26 cellular contexts compared by ENCODE assay signal in the genomic region with DNA sequence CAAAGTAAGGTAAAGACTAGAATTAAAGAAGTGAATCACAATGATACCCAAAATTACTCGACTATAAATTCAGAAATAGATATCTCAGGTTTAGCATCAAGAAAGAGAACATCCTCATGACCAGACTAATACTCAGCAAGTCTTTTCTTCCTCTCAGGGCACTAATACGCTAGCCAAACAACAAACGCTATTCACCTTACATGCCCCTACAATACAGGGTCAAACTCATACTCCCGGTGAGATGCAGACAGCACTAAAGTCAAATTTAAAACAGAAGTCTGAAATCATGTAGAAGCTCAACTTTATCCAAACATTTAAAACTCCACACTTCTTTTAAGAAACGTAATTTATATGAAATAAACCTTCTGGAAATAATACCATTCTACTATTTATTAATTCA. TPM values are rescaled to one million over a fixed set of nuclear protein-coding genes. Genes with fewer than 3 reads are reported as not detected.
A peak's percentile ranks its signal among the peaks of the same experiment; 100 is the strongest.
DNase-seq lines count a peak whose midpoint lies in the region; ATAC-seq, FAIRE-seq and TF ChIP-seq lines count a peak whose summit lies in the region.
"Had no signal": no experiment of that assay in that cellular context is flagged by ENCODE, and none has a peak within 500 bp of the region (broad histone marks: within the 10 kb centered on the region; RNA-seq: fewer than 3 reads in every experiment).

No MANE protein-coding gene starts in this region.

- H3K4me3 Mint-ChIP-seq in osteocyte (ENCODE audit: unreplicated experiment): no peak overlapping the region
- H3K4me3 Mint-ChIP-seq: activated B cell treated with CpG ODN at 0.5 μM for 24 hours; activated CD8-positive, alpha-beta T cell treated with anti-CD3 and anti-CD28 coated beads for 36 hours; neural progenitor cell had no signal

- POLR2A ChIA-PET in HepG2 (lab: Yijun Ruan, JAX): no interaction called here

- H3K9me3 Mint-ChIP-seq in osteocyte (ENCODE audit: unreplicated experiment): no peaks in the 10 kb centered on the region
- H3K9me3 Mint-ChIP-seq: activated B cell treated with CpG ODN at 0.5 μM for 24 hours; activated CD8-positive, alpha-beta T cell treated with anti-CD3 and anti-CD28 coated beads for 36 hours; IgD-negative memory B cell; neural progenitor cell had no signal

- BruUV-seq in HepG2 (replicated peaks; lab: Mats Ljungman, UMichigan): no TSS peak

- peak overlapping the region; percentile 11 for H3K27ac ChIP-seq in HepG2 (ENCODE audit: extremely low read length, insufficient read depth, low read length)
- no peak overlapping the region for H3K27ac ChIP-seq in right lobe of liver
- peak overlapping the region in 3 of 4 donors; percentile 34 to 58 (median 46) for H3K27ac ChIP-seq in esophagus muscularis mucosa (replicated peaks in 1 of 4)
- H3K27ac ChIP-seq: C4-2B, HL-60, neural progenitor cell, prostate gland had no signal

- TF ChIP-seq EP300 in HepG2 (IDR thresholded peaks at IDR 0.05; ENCODE audit: low read depth in 2 of 2, low read length in 2 of 2): no peak
- no peak for TF ChIP-seq EP300 in HepG2 (CRISPR knock-in tag; IDR thresholded peaks at IDR 0.05; ENCODE audit: borderline replicate concordance)
- no peak for TF ChIP-seq EP300 in esophagus muscularis mucosa (IDR thresholded peaks at IDR 0.05)

- in situ Hi-C loops in HepG2 (cut with HindIII; ENCODE audit: extremely low pct_ligation_motif_present, low pct_unique_long_range_greater_than_20kb) (no loop called here), GM13976 (cut with MboI; ENCODE audit: low sequenced_read_pairs, unreplicated experiment) (no loop called here)

- no peak for TF ChIP-seq POLR2A in HepG2 (IDR thresholded peaks at IDR 0.05; ENCODE audit: insufficient read depth in 1 of 2, low read depth in 2 of 2, low read length in 2 of 2)
- no peak for TF ChIP-seq POLR2A in right lobe of liver (IDR thresholded peaks at IDR 0.05)
- no peak for TF ChIP-seq POLR2A in esophagus muscularis mucosa (IDR thresholded peaks at IDR 0.05; ENCODE audit: low read depth)

- H4K20me1 ChIP-seq in HepG2 (ENCODE audit: insufficient read depth, low read length): peaks cover 2% of the 10 kb centered on the region; the same call in 1 of the 2 replicates

- peaks cover 88% of the 10 kb centered on the region for H3K4me1 Mint-ChIP-seq in osteocyte (ENCODE audit: unreplicated experiment)

- H2AFZ ChIP-seq in HepG2 (ENCODE audit: low read length): no peak overlapping the region
- H2AFZ ChIP-seq: neural progenitor cell had no signal

- H3K4me3 ChIP-seq in HepG2 (replicated peaks in 1 of 3; ENCODE audit: insufficient read depth in 1 of 3, low read depth in 2 of 3, low read length in 3 of 3) (no peak overlapping the region; a peak in 1 of 6 replicates), right lobe of liver (no peak overlapping the region), esophagus muscularis mucosa (no peak overlapping the region)
- H3K4me3 ChIP-seq: neural progenitor cell, prostate gland had no signal

- ATAC-seq in HepG2 (no peak), right lobe of liver (no peak), HG02763 (IDR thresholded peaks at IDR 0.05; ENCODE audit: unreplicated experiment) (no peak)
- ATAC-seq: activated CD8-positive, alpha-beta T cell treated with anti-CD3 and anti-CD28 coated beads for 36 hours had no signal

- WGBS in HepG2 (ENCODE audit: low lambda C conversion rate): 65% methylated on average over 5 of the region's 5 CpGs
- 49% methylated on average over 5 of the region's 5 CpGs for WGBS in right lobe of liver (ENCODE audit: insufficient coverage, low coverage, low lambda C conversion rate, missing lambda C conversion rate)
- 63% methylated on average over 5 of the region's 5 CpGs for WGBS in esophagus muscularis mucosa

- TF ChIP-seq RAD21 in HepG2 (CRISPR knock-in tag; IDR thresholded peaks at IDR 0.05): no peak

- intact Hi-C loops in HepG2 (cut with micrococcal nuclease; ENCODE audit: unreplicated experiment) (no loop called here), right lobe of liver (cut with DNase I) (no loop called here), esophagus muscularis mucosa (cut with DNase I) (no loop called here)

- peak overlapping the region; percentile 41; the same call in 1 of the 2 replicates for H3K4me2 ChIP-seq in HepG2 (ENCODE audit: low read depth, low read length)
- H3K4me2 ChIP-seq: neural progenitor cell had no signal

- no peaks in the 10 kb centered on the region for H3K27me3 Mint-ChIP-seq in osteocyte (ENCODE audit: unreplicated experiment)
- H3K27me3 Mint-ChIP-seq: activated B cell treated with CpG ODN at 0.5 μM for 24 hours; activated CD8-positive, alpha-beta T cell treated with anti-CD3 and anti-CD28 coated beads for 36 hours; IgD-negative memory B cell had no signal

- no peak overlapping the region for H3K9ac ChIP-seq in HepG2 (ENCODE audit: insufficient read depth, low read depth, low read length)
- H3K9ac ChIP-seq: neural progenitor cell had no signal

- no peak for FAIRE-seq in HepG2 (lab: Jason Lieb, UNC)
- no peak for FAIRE-seq in D721Med (lab: Jason Lieb, UNC)
- FAIRE-seq: keratinocyte had no signal

- no peaks in the 10 kb centered on the region; a peak in 2 of 5 replicates for H3K27me3 ChIP-seq in HepG2 (ENCODE audit: control insufficient read depth in 1 of 2, insufficient read depth in 2 of 2, low read length in 2 of 2)
- no peaks in the 10 kb centered on the region for H3K27me3 ChIP-seq in right lobe of liver
- H3K27me3 ChIP-seq in esophagus muscularis mucosa: no peaks in the 10 kb centered on the region
- H3K27me3 ChIP-seq: neural progenitor cell had no signal

- H3K27ac Mint-ChIP-seq in osteocyte (ENCODE audit: unreplicated experiment): peak overlapping the region; percentile 85
- H3K27ac Mint-ChIP-seq: activated B cell treated with CpG ODN at 0.5 μM for 24 hours; activated CD8-positive, alpha-beta T cell treated with anti-CD3 and anti-CD28 coated beads for 36 hours; neural progenitor cell had no signal

- CTCF ChIA-PET in HepG2 (lab: Yijun Ruan, JAX; ENCODE audit: low intra/inter-chr PET ratio, low total read pairs): no interaction called here

- peaks cover 92% of the 10 kb centered on the region for H3K79me2 ChIP-seq in HepG2 (ENCODE audit: insufficient read depth, low read length)

- no peak for DNase-seq in HepG2 (ENCODE audit: low spot score)
- no peak for DNase-seq in right lobe of liver
- DNase-seq in esophagus muscularis mucosa (ENCODE audit: extremely low spot score): no peak
- DNase-seq in osteocyte (ENCODE audit: extremely low spot score, unreplicated experiment): no peak
- DNase-seq in GM13976 (ENCODE audit: low spot score): no peak
- no peak for DNase-seq in D721Med (ENCODE audit: insufficient read length, low spot score)
- no peak for DNase-seq in NCI-H2171 (lab: John Stamatoyannopoulos, UW)
- DNase-seq: ACHN; activated B cell treated with CpG ODN at 0.5 μM for 24 hours; activated CD8-positive, alpha-beta T cell treated with anti-CD3 and anti-CD28 coated beads for 36 hours; activated naive CD4-positive, alpha-beta T cell; caudate nucleus; erythroblast; foreskin melanocyte; midbrain; NCI-H1694; NCI-H748 treated with DMSO at 0.1 percent for 48 hours; stimulated activated CD4-positive, alpha-beta T cell treated with anti-CD3 and anti-CD28 coated beads, Interleukin-12 subunit alpha, Interleukin-12 subunit beta, amount 100 ng/mL, for 4 hours; stimulated activated CD8-positive, alpha-beta memory T cell treated with anti-CD3 and anti-CD28 coated beads, Interleukin-4, amount 100 ng/mL, for 48 hours had no signal

- H3K9me3 ChIP-seq in HepG2 (ENCODE audit: low read length) (no peaks in the 10 kb centered on the region), right lobe of liver (no peaks in the 10 kb centered on the region), esophagus muscularis mucosa (no peaks in the 10 kb centered on the region)
- H3K9me3 ChIP-seq: prostate gland had no signal

- H3K36me3 Mint-ChIP-seq in osteocyte (ENCODE audit: unreplicated experiment): peaks cover 8% of the 10 kb centered on the region

- H3K4me1 ChIP-seq in HepG2 (ENCODE audit: insufficient read depth, low read length) (peaks cover 86% of the 10 kb centered on the region), right lobe of liver (peaks cover 0 to 26% (median 5%) of the 10 kb centered on the region in 4 donors), esophagus muscularis mucosa (peaks cover 72 to 98% (median 85%) of the 10 kb centered on the region in 4 donors)

- TF ChIP-seq CTCF in HepG2 (CRISPR knock-in tag; IDR thresholded peaks at IDR 0.05) (no peak), right lobe of liver (IDR thresholded peaks at IDR 0.05) (no peak), esophagus muscularis mucosa (IDR thresholded peaks at IDR 0.05) (no peak), osteocyte (IDR thresholded peaks at IDR 0.05) (no peak), GM13976 (IDR thresholded peaks at IDR 0.05; ENCODE audit: borderline replicate concordance, control extremely low read depth, extremely low read depth, insufficient read depth, missing control alignments) (no peak), D721Med (IDR thresholded peaks at IDR 0.05; ENCODE audit: insufficient read depth, missing control alignments) (no peak)

- H3K36me3 ChIP-seq in HepG2 (replicated peaks in 1 of 2; ENCODE audit: control insufficient read depth in 1 of 2, insufficient read depth in 2 of 2, low read length in 2 of 2) (peaks cover 3 to 9% of the 10 kb centered on the region in 2 experiments; a peak in 2 of 5 replicates), right lobe of liver (no peaks in the 10 kb centered on the region), esophagus muscularis mucosa (peaks cover 0 to 16% (median 12%) of the 10 kb centered on the region in 4 donors)
- H3K36me3 ChIP-seq: neural progenitor cell, prostate gland had no signal

RNA-seq across cellular contexts. Expression of gene PFDN1, which starts 5.6 kb away (rescaled TPM):
- total RNA-seq in HepG2 (2016; rRNA removed; fragmentation: Illumina TruSeq; extraction: Trizol): 70.8 and 102 TPM in 2 replicates
- total RNA-seq in HepG2 (2016; cell fraction: cytosol; rRNA removed; fragmentation: Illumina TruSeq; extraction: Trizol; ENCODE audit: low read depth): 30.8 and 31.4 TPM in 2 replicates
- 73.4 and 106 TPM in 2 replicates for total RNA-seq in HepG2 (2016; cell fraction: insoluble cytoplasmic fraction; rRNA removed; fragmentation: Illumina TruSeq; extraction: Trizol)
- total RNA-seq in HepG2 (2016; cell fraction: membrane; rRNA removed; fragmentation: Illumina TruSeq; extraction: Trizol): 63.5 and 65.6 TPM in 2 replicates
- 34.9 and 39.3 TPM in 2 replicates for total RNA-seq in HepG2 (2016; cell fraction: nucleus; rRNA removed; fragmentation: Illumina TruSeq; extraction: Trizol)
- 67.2 and 70.4 TPM in 2 replicates for polyA plus RNA-seq in HepG2 (2011; rRNA removed)
- polyA plus RNA-seq in HepG2 (2011; cell fraction: cytosol; rRNA removed): 82.6 and 98.7 TPM in 2 replicates
- 19.1 and 24.2 TPM in 2 replicates for polyA plus RNA-seq in HepG2 (2011; cell fraction: nucleus; rRNA removed)
- polyA plus RNA-seq in HepG2 (2012): 91.4 and 114 TPM in 2 replicates
- 34.9 and 37.0 TPM in 2 replicates for polyA plus RNA-seq in HepG2 (2016; cell fraction: cytosol; fragmentation: Illumina TruSeq; extraction: Trizol; ENCODE audit: low read depth)
- 154 TPM in 2 replicates for polyA plus RNA-seq in HepG2 (2016; cell fraction: insoluble cytoplasmic fraction; fragmentation: Illumina TruSeq; extraction: Trizol; ENCODE audit: low read depth)
- 58.7 and 63.7 TPM in 2 replicates for polyA plus RNA-seq in HepG2 (2016; cell fraction: membrane; fragmentation: Illumina TruSeq; extraction: Trizol; ENCODE audit: low read depth)
- 45.6 and 54.4 TPM in 2 replicates for polyA plus RNA-seq in HepG2 (2016; cell fraction: nucleus; fragmentation: Illumina TruSeq; extraction: Trizol; ENCODE audit: insufficient read depth, low read depth)
- 91.1 and 127 TPM in 2 replicates for polyA minus RNA-seq in HepG2 (2011; rRNA and poly(A)+ RNA removed; ENCODE audit: low replicate concordance)
- 32.0 and 33.9 TPM in 2 replicates for polyA minus RNA-seq in HepG2 (2011; cell fraction: cytosol; rRNA and poly(A)+ RNA removed)
- 33.0 and 40.5 TPM in 2 replicates for polyA minus RNA-seq in HepG2 (2011; cell fraction: nucleus; rRNA and poly(A)+ RNA removed)
- total RNA-seq in right lobe of liver: 10 to 100 TPM in 5 of 6 experiments, 1 to 10 TPM in 1; 9.8 to 30.8 (median 14.7) TPM
- 100 to 1,000 TPM in 2 of 4 donors, 10 to 100 TPM in 2; 84.8 to 126 (median 101) TPM for total RNA-seq in esophagus muscularis mucosa
- total RNA-seq in osteocyte: 47.8 and 49.6 TPM in 2 replicates

RNA-seq across cellular contexts. Expression of gene HBEGF, which starts 49.1 kb away (rescaled TPM):
- total RNA-seq in HepG2 (2016; rRNA removed; fragmentation: Illumina TruSeq; extraction: Trizol) (0.77 and 1.7 TPM in 2 replicates), right lobe of liver (1 to 10 TPM in 2 of 6 experiments, under 1 TPM in 4; 0.42 to 1.8 (median 0.78) TPM), esophagus muscularis mucosa (10 to 100 TPM in 1 of 4 donors, 1 to 10 TPM in 3; 6.6 to 20.0 (median 8.2) TPM), osteocyte (2.7 and 3.6 TPM in 2 replicates)
- total RNA-seq in HepG2 (2016; cell fraction: cytosol; rRNA removed; fragmentation: Illumina TruSeq; extraction: Trizol; ENCODE audit: low read depth): 0.20 and 0.26 TPM in 2 replicates
- total RNA-seq in HepG2 (2016; cell fraction: insoluble cytoplasmic fraction; rRNA removed; fragmentation: Illumina TruSeq; extraction: Trizol): 0.58 and 1.5 TPM in 2 replicates
- 0.45 and 0.62 TPM in 2 replicates for total RNA-seq in HepG2 (2016; cell fraction: membrane; rRNA removed; fragmentation: Illumina TruSeq; extraction: Trizol)
- total RNA-seq in HepG2 (2016; cell fraction: nucleus; rRNA removed; fragmentation: Illumina TruSeq; extraction: Trizol): 1.3 and 2.3 TPM in 2 replicates
- polyA plus RNA-seq in HepG2 (2011; rRNA removed): 4.3 and 5.0 TPM in 2 replicates
- 3.5 and 3.7 TPM in 2 replicates for polyA plus RNA-seq in HepG2 (2011; cell fraction: cytosol; rRNA removed)
- polyA plus RNA-seq in HepG2 (2011; cell fraction: nucleus; rRNA removed): 3.4 and 3.9 TPM in 2 replicates
- 1.4 and 3.0 TPM in 2 replicates for polyA plus RNA-seq in HepG2 (2012)
- 0.14 and 0.17 TPM in 2 replicates for polyA plus RNA-seq in HepG2 (2016; cell fraction: cytosol; fragmentation: Illumina TruSeq; extraction: Trizol; ENCODE audit: low read depth)
- 0.79 and 0.88 TPM in 2 replicates for polyA plus RNA-seq in HepG2 (2016; cell fraction: insoluble cytoplasmic fraction; fragmentation: Illumina TruSeq; extraction: Trizol; ENCODE audit: low read depth)
- polyA plus RNA-seq in HepG2 (2016; cell fraction: membrane; fragmentation: Illumina TruSeq; extraction: Trizol; ENCODE audit: low read depth): 0.26 TPM in 2 replicates
- 1.8 and 1.9 TPM in 2 replicates for polyA plus RNA-seq in HepG2 (2016; cell fraction: nucleus; fragmentation: Illumina TruSeq; extraction: Trizol; ENCODE audit: insufficient read depth, low read depth)
- polyA minus RNA-seq in HepG2 (2011; rRNA and poly(A)+ RNA removed; ENCODE audit: low replicate concordance): 1.0 and 3.2 TPM in 2 replicates
- 1.4 and 1.5 TPM in 2 replicates for polyA minus RNA-seq in HepG2 (2011; cell fraction: cytosol; rRNA and poly(A)+ RNA removed)
- 3.5 and 4.1 TPM in 2 replicates for polyA minus RNA-seq in HepG2 (2011; cell fraction: nucleus; rRNA and poly(A)+ RNA removed)

Comparison
In these comparisons a context has a peak if more than half of its experiments do, and no peak if none do; other contexts are left out.
1. H3K27ac ChIP-seq: peak in HepG2 (single experiment) and esophagus muscularis mucosa (3 of 4); none in right lobe of liver (0 of 3).